Comparison of ENCODE assay signal across 6 cellular contexts in the genomic region with DNA sequence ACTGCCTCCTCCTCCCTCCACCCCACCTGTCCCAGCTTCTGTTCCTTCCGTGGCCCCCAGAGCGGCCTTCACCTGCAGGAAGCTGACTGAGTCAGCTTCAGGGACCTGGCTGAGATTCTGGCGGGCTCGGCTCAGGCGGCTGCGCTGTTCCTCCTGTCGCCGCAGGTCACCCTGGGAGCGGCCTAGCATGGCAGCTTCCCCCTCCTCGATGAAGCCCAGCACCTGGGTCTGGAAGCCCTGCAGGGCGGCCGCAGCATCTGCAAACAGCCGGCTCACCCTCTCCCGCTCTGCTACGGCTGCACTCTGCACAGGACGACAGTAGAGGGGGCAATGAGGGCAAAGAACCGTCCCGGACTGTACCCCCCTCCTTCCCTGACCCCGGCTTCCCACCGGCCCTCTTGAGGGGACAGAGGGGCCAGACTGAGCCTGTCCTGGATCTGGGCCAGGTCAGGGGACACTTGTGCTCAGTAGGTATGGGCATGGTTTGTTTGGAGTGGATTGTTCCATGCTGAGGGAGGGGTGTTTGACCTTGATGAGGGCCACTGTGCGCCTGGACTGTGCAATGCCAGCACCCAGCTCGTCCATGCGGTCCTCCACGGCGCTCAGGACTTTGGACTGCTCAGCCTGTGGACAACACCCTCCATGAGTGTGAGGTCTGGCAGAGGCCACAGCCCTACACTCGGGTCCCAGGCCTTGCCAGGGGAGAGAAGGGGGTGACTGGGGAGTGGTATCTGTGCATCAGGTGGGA. TPM values are rescaled to one million over a fixed set of nuclear protein-coding genes. Genes with fewer than 3 reads are reported as not detected.
DNase-seq lines count a peak whose midpoint lies in the region; ATAC-seq and TF ChIP-seq lines count a peak whose summit lies in the region.

No MANE protein-coding gene starts in this region.

- H3K9me3 Mint-ChIP-seq in activated naive CD4-positive, alpha-beta T cell treated with anti-CD3 and anti-CD28 coated beads, Interleukin-2, amount 10 ng/mL, durations not matched to agents 7 days and 5 days = no peaks in the 10 kb centered on the region

- no peaks in the 10 kb centered on the region for H3K9me3 ChIP-seq in lung (ENCODE audit: control insufficient read depth in 2 of 2, insufficient read depth in 1 of 2, low read length in 1 of 2)

- peaks cover 16% of the 10 kb centered on the region for H3K36me3 Mint-ChIP-seq in activated naive CD4-positive, alpha-beta T cell treated with anti-CD3 and anti-CD28 coated beads, Interleukin-2, amount 10 ng/mL, durations not matched to agents 7 days and 5 days

- H3K4me3 ChIP-seq in lung (peak overlapping the region; percentile 27), urinary bladder (ENCODE audit: low read depth, low read length) (no peak overlapping the region)

- H3K27ac ChIP-seq in lung (ENCODE audit: low read depth in 1 of 2, low read length in 1 of 2) (peak overlapping the region; percentile 75 to 94), urinary bladder (ENCODE audit: low read depth) (peak overlapping the region; percentile 76)

- H3K27me3 ChIP-seq in lung (ENCODE audit: control insufficient read depth, insufficient read depth) = no peaks in the 10 kb centered on the region

- WGBS in lung, 2 donors = 16 to 21% methylated on average over 26 of the region's 26 CpGs
- WGBS in urinary bladder = 23% methylated on average over 26 of the region's 26 CpGs

- H3K4me1 ChIP-seq in lung (ENCODE audit: control insufficient read depth in 2 of 2, insufficient read depth in 2 of 2, low read length in 2 of 2) (peaks cover 3 to 32% of the 10 kb centered on the region in 2 donors), urinary bladder (ENCODE audit: insufficient read depth) (no peaks in the 10 kb centered on the region)

- H3K4me3 Mint-ChIP-seq in activated naive CD4-positive, alpha-beta T cell treated with anti-CD3 and anti-CD28 coated beads, Interleukin-2, amount 10 ng/mL, durations not matched to agents 7 days and 5 days = peak overlapping the region; percentile 97

- peak overlapping the region; percentile 93 for H3K27ac Mint-ChIP-seq in activated naive CD4-positive, alpha-beta T cell treated with anti-CD3 and anti-CD28 coated beads, Interleukin-2, amount 10 ng/mL, durations not matched to agents 7 days and 5 days

- no peak for TF ChIP-seq CTCF in lung (IDR thresholded peaks at IDR 0.05; ENCODE audit: control extremely low read depth, extremely low read depth)

- H3K36me3 ChIP-seq in lung (ENCODE audit: control insufficient read depth in 2 of 2, insufficient read depth in 2 of 2, low read length in 2 of 2) (peaks cover 0 to 11% of the 10 kb centered on the region in 2 donors), urinary bladder (ENCODE audit: insufficient read depth) (no peaks in the 10 kb centered on the region)

- peak; percentile 22 to 59 for DNase-seq in AML-193 (lab: John Stamatoyannopoulos, UW)
- DNase-seq in NCI-H2107 (lab: John Stamatoyannopoulos, UW) = peak; percentile 59
- DNase-seq in activated naive CD4-positive, alpha-beta T cell treated with anti-CD3 and anti-CD28 coated beads, Interleukin-2, amount 10 ng/mL, durations not matched to agents 7 days and 5 days = peak; percentile 90
- DNase-seq in lung (ENCODE audit: low spot score) = peak; percentile 74

- ATAC-seq in lung (ENCODE audit: insufficient read depth, low FRiP score) = peak; percentile 3
- ATAC-seq in GM21515 (IDR thresholded peaks at IDR 0.05; ENCODE audit: unreplicated experiment) = no peak

- CTCF ChIA-PET in activated naive CD4-positive, alpha-beta T cell treated with anti-CD3 and anti-CD28 coated beads, Interleukin-2, amount 10 ng/mL, durations not matched to agents 7 days and 5 days (lab: Charles Lee) = interaction anchor here (1.1 to 9.2 kb wide), 10 partner anchors 9 to 69 kb away, joined by 3 to 103 read pairs (median 5); a partner anchor contains a TSS

- H3K27me3 Mint-ChIP-seq in activated naive CD4-positive, alpha-beta T cell treated with anti-CD3 and anti-CD28 coated beads, Interleukin-2, amount 10 ng/mL, durations not matched to agents 7 days and 5 days = peaks cover 34% of the 10 kb centered on the region

- peaks cover 55% of the 10 kb centered on the region for H3K4me1 Mint-ChIP-seq in activated naive CD4-positive, alpha-beta T cell treated with anti-CD3 and anti-CD28 coated beads, Interleukin-2, amount 10 ng/mL, durations not matched to agents 7 days and 5 days

RNA-seq across cellular contexts. Expression of a gene that starts 2.0 kb away (rescaled TPM):
- 10 to 100 TPM; 23.5 to 78.3 TPM for total RNA-seq in lung
- 10 to 100 TPM; 22.9 to 32.4 TPM for polyA plus RNA-seq in lung
- total RNA-seq in urinary bladder = 28.9 TPM
- polyA plus RNA-seq in urinary bladder = 55.8 TPM

RNA-seq across cellular contexts. Expression of a gene that starts 20.4 kb away (rescaled TPM):
- total RNA-seq in lung = 10 to 100 TPM; 12.7 to 32.9 TPM
- polyA plus RNA-seq in lung = 10 to 100 TPM; 14.6 to 27.8 TPM
- 15.2 TPM for total RNA-seq in urinary bladder
- 21.5 TPM for polyA plus RNA-seq in urinary bladder

RNA-seq across cellular contexts. Expression of a gene that starts 21.2 kb away (rescaled TPM):
- total RNA-seq in lung (100 to 1,000 TPM in 1 of 2 donors, 10 to 100 TPM in 1; 67.2 to 127 TPM), urinary bladder (16.2 TPM)
- polyA plus RNA-seq in lung (100 to 1,000 TPM; 143 to 195 TPM), urinary bladder (142 TPM)

RNA-seq across cellular contexts. Expression of a gene that starts 28.3 kb away (rescaled TPM):
- total RNA-seq in lung = 100 to 1,000 TPM in 1 of 2 donors, 10 to 100 TPM in 1; 47.8 to 105 TPM
- polyA plus RNA-seq in lung = 10 to 100 TPM; 52.0 to 80.1 TPM
- 18.3 TPM for total RNA-seq in urinary bladder
- 61.3 TPM for polyA plus RNA-seq in urinary bladder

RNA-seq across cellular contexts. Expression of a gene that starts 32.2 kb away (rescaled TPM):
- 100 to 1,000 TPM in 1 of 2 donors, 10 to 100 TPM in 1; 56.6 to 110 TPM for total RNA-seq in lung
- 10 to 100 TPM; 61.2 to 85.2 TPM for polyA plus RNA-seq in lung
- 10.6 TPM for total RNA-seq in urinary bladder
- polyA plus RNA-seq in urinary bladder = 13.0 TPM
